Comparison of ENCODE assay signal across 9 cellular contexts in genomic region chr19:7494416-7495098, GRCh38. TPM values are rescaled to one million over a fixed set of nuclear protein-coding genes. Genes with fewer than 3 reads are reported as not detected.
DNase-seq lines count a peak whose midpoint lies in the region; ATAC-seq, FAIRE-seq and TF ChIP-seq lines count a peak whose summit lies in the region.
"Had no signal": no experiment of that assay in that cellular context is flagged by ENCODE, and none has a peak within 500 bp of the region (broad histone marks: within the 10 kb centered on the region; RNA-seq: fewer than 3 reads in every experiment).

No MANE protein-coding gene starts in this region.

- no peak overlapping the region for H3K4me3 Mint-ChIP-seq in stimulated activated memory B cell treated with anti-CD40 and anti-IgM and Interleukin-4, amounts not matched to agents 10 μg/mL and 1 μg/mL and 100 μg/mL, for 72 hours

- TF ChIP-seq CTCF in A549 (IDR thresholded peaks at IDR 0.05): no peak
- TF ChIP-seq CTCF in heart left ventricle (IDR thresholded peaks at IDR 0.05): peak in 4 of 12 donors; percentile 7 to 23 (median 11)
- TF ChIP-seq CTCF in GM10266 (IDR thresholded peaks at IDR 0.05; ENCODE audit: control insufficient read depth, insufficient read depth, low read depth, missing control alignments): no peak

- POLR2A ChIA-PET in A549 (lab: Yijun Ruan, JAX): interaction anchor here (0.7 kb wide), 1 partner anchor 9 kb away, joined by 11 read pairs; no protein-coding TSS in a partner anchor

- H3K27me3 Mint-ChIP-seq in stimulated activated memory B cell treated with anti-CD40 and anti-IgM and Interleukin-4, amounts not matched to agents 10 μg/mL and 1 μg/mL and 100 μg/mL, for 72 hours: peaks cover 43% of the 10 kb centered on the region

- TF ChIP-seq POLR2A in A549 (IDR thresholded peaks at IDR 0.05; ENCODE audit: low read length) (no peak), heart left ventricle (IDR thresholded peaks at IDR 0.05) (no peak)

- H3K27ac Mint-ChIP-seq in stimulated activated memory B cell treated with anti-CD40 and anti-IgM and Interleukin-4, amounts not matched to agents 10 μg/mL and 1 μg/mL and 100 μg/mL, for 72 hours: no peak overlapping the region

- H3K4me1 Mint-ChIP-seq in stimulated activated memory B cell treated with anti-CD40 and anti-IgM and Interleukin-4, amounts not matched to agents 10 μg/mL and 1 μg/mL and 100 μg/mL, for 72 hours: peaks cover 10% of the 10 kb centered on the region

- no peaks in the 10 kb centered on the region for H3K36me3 Mint-ChIP-seq in stimulated activated memory B cell treated with anti-CD40 and anti-IgM and Interleukin-4, amounts not matched to agents 10 μg/mL and 1 μg/mL and 100 μg/mL, for 72 hours

- H3K27ac ChIP-seq in A549 (no peak overlapping the region), heart left ventricle (peak overlapping the region; percentile 21 to 82 (median 73))

- no peak for DNase-seq in A549 (ENCODE audit: low read depth in 1 of 2, low spot score in 1 of 2)
- DNase-seq in amygdala (lab: John Stamatoyannopoulos, UW): peak in 55 of 56 donors; percentile 23 to 94 (median 76)
- DNase-seq in heart left ventricle: peak in 3 of 5 donors; percentile 41 to 56 (median 41)
- DNase-seq in occipital lobe (lab: John Stamatoyannopoulos, UW): peak; percentile 86
- DNase-seq in GM10266 (ENCODE audit: extremely low spot score): no peak
- no peak for DNase-seq in central memory CD4-positive, alpha-beta T cell
- DNase-seq: activated CD4-positive, alpha-beta T cell treated with anti-CD3 and anti-CD28 coated beads for 4 hours had no signal

- no peak overlapping the region for H3K4me2 ChIP-seq in A549

- H3K4me1 ChIP-seq in A549: peaks cover 1% of the 10 kb centered on the region
- H3K4me1 ChIP-seq in heart left ventricle: peaks cover 0 to 33% (median 6%) of the 10 kb centered on the region in 12 donors

- H3K27me3 ChIP-seq in heart left ventricle: no peaks in the 10 kb centered on the region

- CTCF ChIA-PET in A549 (lab: Yijun Ruan, JAX): interaction anchor here (1.6 kb wide), 1 partner anchor 140 kb away, joined by 4 read pairs; no protein-coding TSS in a partner anchor

- H3K9me3 Mint-ChIP-seq in stimulated activated memory B cell treated with anti-CD40 and anti-IgM and Interleukin-4, amounts not matched to agents 10 μg/mL and 1 μg/mL and 100 μg/mL, for 72 hours: no peaks in the 10 kb centered on the region

- no peak for TF ChIP-seq EP300 in A549 (IDR thresholded peaks at IDR 0.05)

- H3K36me3 ChIP-seq in heart left ventricle: no peaks in the 10 kb centered on the region

- no peak for FAIRE-seq in A549 (lab: Jason Lieb, UNC)

- ATAC-seq in A549 (peak; percentile 35 to 54; a peak in 3 of 6 replicates), heart left ventricle (peak; percentile 57 to 85 (median 68)), HG03139 (IDR thresholded peaks at IDR 0.05; ENCODE audit: unreplicated experiment) (no peak)
- ATAC-seq in stimulated activated memory B cell treated with anti-CD40 and anti-IgM and Interleukin-4, amounts not matched to agents 10 μg/mL and 1 μg/mL and 100 μg/mL, for 72 hours: no peak

- intact Hi-C loops in heart left ventricle (cut with DNase I): no loop called here

- 75% methylated on average over 13 of the region's 13 CpGs for WGBS in A549 (ENCODE audit: missing lambda C conversion rate)
- WGBS in heart left ventricle, 4 donors: 33 to 48% (median 39%) methylated on average over 12 to 13 of the region's 13 CpGs

- H3K9me3 ChIP-seq in A549: no peaks in the 10 kb centered on the region
- H3K9me3 ChIP-seq in heart left ventricle: no peaks in the 10 kb centered on the region

- no peak for TF ChIP-seq RAD21 in A549 (conservative IDR thresholded peaks at IDR 0.05 in 1 of 2, IDR thresholded peaks at IDR 0.05 in 1 of 2)

- H3K4me3 ChIP-seq in A549 (no peak overlapping the region), heart left ventricle (peak overlapping the region in 2 of 12 donors; percentile 12 to 13)

TF ChIP-seq in A549, 52 proteins besides CTCF, POLR2A, EP300 and RAD21:
- TF ChIP-seq USF2 (IDR thresholded peaks at IDR 0.05) (no peak), RARB (CRISPR knock-in tag; IDR thresholded peaks at IDR 0.05) (no peak), EHF (CRISPR knock-in tag; IDR thresholded peaks at IDR 0.05) (no peak), POLR2AphosphoS2 (conservative IDR thresholded peaks at IDR 0.05; ENCODE audit: low read length) (no peak), MYC (IDR thresholded peaks at IDR 0.05; ENCODE audit: borderline replicate concordance, low read length) (no peak), ZSCAN20 (CRISPR knock-in tag; IDR thresholded peaks at IDR 0.05) (no peak), CHD2 (IDR thresholded peaks at IDR 0.05; ENCODE audit: low read length, partially characterized antibody) (no peak), RCOR1 (IDR thresholded peaks at IDR 0.05; ENCODE audit: low read depth, low read length) (no peak), NPAS2 (CRISPR knock-in tag; IDR thresholded peaks at IDR 0.05; ENCODE audit: borderline replicate concordance) (no peak)

RNA-seq across cellular contexts. Expression of gene PEX11G, which starts 5.7 kb away (rescaled TPM):
- 1.3 and 1.5 TPM in 2 replicates for polyA plus RNA-seq in A549 (2011; rRNA removed)
- polyA plus RNA-seq in A549 (2012; cell fraction: cytosol; rRNA removed): 2.1 and 3.5 TPM in 2 replicates
- 3.7 and 5.0 TPM in 2 replicates for polyA plus RNA-seq in A549 (2012; cell fraction: nucleus; rRNA removed)
- polyA plus RNA-seq in A549 (2017; fragmentation: RNase III; extraction: RNeasy Plus Mini Kit Qiagen cat#74134 plus additional on column Dnase treatment): 1.8 to 2.9 TPM (median 1.9 TPM) in 3 replicates
- polyA minus RNA-seq in A549 (2011; rRNA and poly(A)+ RNA removed): 0.62 and 1.5 TPM in 2 replicates
- 1 to 10 TPM in 8 of 9 donors, under 1 TPM in 1; 0.93 to 2.9 (median 1.5) TPM for total RNA-seq in heart left ventricle
- polyA plus RNA-seq in heart left ventricle: 1 to 10 TPM in 1 of 2 donors, under 1 TPM in 1; 0.55 to 3.4 TPM
- 0.94 TPM for total RNA-seq in occipital lobe

RNA-seq across cellular contexts. Expression of gene ZNF358, which starts 21.3 kb away (rescaled TPM):
- 9.5 and 9.9 TPM in 2 replicates for polyA plus RNA-seq in A549 (2011; rRNA removed)
- polyA plus RNA-seq in A549 (2012; cell fraction: cytosol; rRNA removed): 11.7 and 14.4 TPM in 2 replicates
- polyA plus RNA-seq in A549 (2012; cell fraction: nucleus; rRNA removed): 13.4 and 14.1 TPM in 2 replicates
- 10.7 to 15.4 TPM (median 14.0 TPM) in 3 replicates for polyA plus RNA-seq in A549 (2017; fragmentation: RNase III; extraction: RNeasy Plus Mini Kit Qiagen cat#74134 plus additional on column Dnase treatment)
- 10.7 and 14.3 TPM in 2 replicates for polyA minus RNA-seq in A549 (2011; rRNA and poly(A)+ RNA removed)
- 100 to 1,000 TPM in 1 of 9 donors, 10 to 100 TPM in 8; 62.8 to 128 (median 74.4) TPM for total RNA-seq in heart left ventricle
- polyA plus RNA-seq in heart left ventricle: 100 to 1,000 TPM in 1 of 2 donors, 10 to 100 TPM in 1; 49.3 to 159 TPM
- 9.0 TPM for total RNA-seq in occipital lobe

RNA-seq across cellular contexts. Expression of gene MCOLN1, which starts 27.9 kb away (rescaled TPM):
- polyA plus RNA-seq in A549 (2011; rRNA removed): 13.1 and 13.5 TPM in 2 replicates
- polyA plus RNA-seq in A549 (2012; cell fraction: cytosol; rRNA removed): 25.7 and 30.5 TPM in 2 replicates
- polyA plus RNA-seq in A549 (2012; cell fraction: nucleus; rRNA removed): 51.4 and 70.4 TPM in 2 replicates
- 8.4 to 13.4 TPM (median 12.6 TPM) in 3 replicates for polyA plus RNA-seq in A549 (2017; fragmentation: RNase III; extraction: RNeasy Plus Mini Kit Qiagen cat#74134 plus additional on column Dnase treatment)
- polyA minus RNA-seq in A549 (2011; rRNA and poly(A)+ RNA removed): 14.0 and 21.5 TPM in 2 replicates
- 10 to 100 TPM; 12.1 to 49.7 (median 14.9) TPM for total RNA-seq in heart left ventricle
- polyA plus RNA-seq in heart left ventricle: 10 to 100 TPM; 24.6 to 25.2 TPM
- total RNA-seq in occipital lobe: 9.8 TPM

RNA-seq across cellular contexts. Expression of gene PNPLA6, which starts 41.0 kb away (rescaled TPM):
- 13.8 and 17.0 TPM in 2 replicates for polyA plus RNA-seq in A549 (2011; rRNA removed)
- polyA plus RNA-seq in A549 (2012; cell fraction: cytosol; rRNA removed): 34.6 and 42.8 TPM in 2 replicates
- polyA plus RNA-seq in A549 (2012; cell fraction: nucleus; rRNA removed): 113 and 195 TPM in 2 replicates
- 40.8 to 66.1 TPM (median 58.1 TPM) in 3 replicates for polyA plus RNA-seq in A549 (2017; fragmentation: RNase III; extraction: RNeasy Plus Mini Kit Qiagen cat#74134 plus additional on column Dnase treatment)
- polyA minus RNA-seq in A549 (2011; rRNA and poly(A)+ RNA removed): 16.0 and 36.0 TPM in 2 replicates
- total RNA-seq in heart left ventricle: 100 to 1,000 TPM in 1 of 9 donors, 10 to 100 TPM in 8; 41.4 to 105 (median 49.9) TPM
- polyA plus RNA-seq in heart left ventricle: 10 to 100 TPM; 35.6 to 51.1 TPM
- 49.0 TPM for total RNA-seq in occipital lobe

Comparison
In these comparisons a context has a peak if more than half of its experiments do, and no peak if none do; other contexts are left out.
1. ATAC-seq: peak in A549 (2 of 2) and heart left ventricle (4 of 4); none in HG03139 (single experiment) and stimulated activated memory B cell treated with anti-CD40 and anti-IgM and Interleukin-4, amounts not matched to agents 10 μg/mL and 1 μg/mL and 100 μg/mL, for 72 hours (single experiment).
2. DNase-seq: peak in amygdala (55 of 56), heart left ventricle (3 of 5) and occipital lobe (single experiment); none in A549 (0 of 2), GM10266 (single experiment) and central memory CD4-positive, alpha-beta T cell (single experiment).
3. H3K27ac ChIP-seq: peak in heart left ventricle (12 of 12); none in A549 (0 of 2).